Comparison of ENCODE assay signal across 11 cellular contexts in genomic region chr21:38990424-38990794, GRCh38.
DNase-seq lines count a peak whose midpoint lies in the region; ATAC-seq and TF ChIP-seq lines count a peak whose summit lies in the region.
"Had no signal": no experiment of that assay in that cellular context is flagged by ENCODE, and none has a peak within 500 bp of the region (broad histone marks: within the 10 kb centered on the region; RNA-seq: fewer than 3 reads in every experiment).

No MANE protein-coding gene starts in this region.

- H3K36me3 ChIP-seq in effector memory CD4-positive, alpha-beta T cell (ENCODE audit: control insufficient read depth, insufficient read depth, low read length): no peaks in the 10 kb centered on the region

- H3K4me3 ChIP-seq in effector memory CD4-positive, alpha-beta T cell (ENCODE audit: insufficient read depth, low read depth, low read length, poor library complexity, severe bottlenecking): no peak overlapping the region

- ATAC-seq in HG02642 (IDR thresholded peaks at IDR 0.05; ENCODE audit: poor library complexity, unreplicated experiment): no peak

- no peaks in the 10 kb centered on the region for H3K36me3 Mint-ChIP-seq in endothelial cell (ENCODE audit: low read depth, unreplicated experiment)
- H3K36me3 Mint-ChIP-seq in osteocyte (ENCODE audit: unreplicated experiment): no peaks in the 10 kb centered on the region
- H3K36me3 Mint-ChIP-seq: activated CD4-positive, alpha-beta memory T cell treated with anti-CD3 and anti-CD28 coated beads for 36 hours had no signal

- H3K9me3 Mint-ChIP-seq in endothelial cell (ENCODE audit: unreplicated experiment) (no peaks in the 10 kb centered on the region), osteocyte (ENCODE audit: unreplicated experiment) (no peaks in the 10 kb centered on the region)
- H3K9me3 Mint-ChIP-seq: activated CD4-positive, alpha-beta memory T cell treated with anti-CD3 and anti-CD28 coated beads for 36 hours had no signal

- TF ChIP-seq CTCF in endothelial cell (IDR thresholded peaks at IDR 0.05; ENCODE audit: unreplicated experiment): no peak
- TF ChIP-seq CTCF in osteocyte (IDR thresholded peaks at IDR 0.05): no peak

- H3K9me3 ChIP-seq in effector memory CD4-positive, alpha-beta T cell (ENCODE audit: control insufficient read depth, low read length): no peaks in the 10 kb centered on the region

- H3K4me1 Mint-ChIP-seq in endothelial cell (ENCODE audit: unreplicated experiment): peaks cover 70% of the 10 kb centered on the region
- H3K4me1 Mint-ChIP-seq in osteocyte (ENCODE audit: unreplicated experiment): peaks cover 83% of the 10 kb centered on the region

- H3K27ac Mint-ChIP-seq in endothelial cell (ENCODE audit: unreplicated experiment) (peak overlapping the region; percentile 79), osteocyte (ENCODE audit: unreplicated experiment) (peak overlapping the region; percentile 72)
- H3K27ac Mint-ChIP-seq: activated CD4-positive, alpha-beta memory T cell treated with anti-CD3 and anti-CD28 coated beads for 36 hours had no signal

- DNase-seq in Daoy (ENCODE audit: low read depth) (peak; percentile 28), NCI-H187 (lab: John Stamatoyannopoulos, UW) (peak; percentile 76 to 80), endothelial cell (ENCODE audit: low spot score) (no peak), osteocyte (ENCODE audit: extremely low spot score, unreplicated experiment) (no peak), amniotic stem cell (lab: John Stamatoyannopoulos, UW) (no peak), glomerular visceral epithelial cell (ENCODE audit: extremely low spot score) (no peak)
- DNase-seq in effector memory CD4-positive, alpha-beta T cell: no peak
- DNase-seq: activated CD4-positive, alpha-beta memory T cell treated with anti-CD3 and anti-CD28 coated beads for 36 hours; mesendoderm; stimulated activated CD4-positive, alpha-beta T cell treated with anti-CD3 and anti-CD28 coated beads, Interleukin-4, amount 100 ng/mL, for 24 hours had no signal

- H3K4me3 Mint-ChIP-seq in endothelial cell (ENCODE audit: unreplicated experiment): no peak overlapping the region
- H3K4me3 Mint-ChIP-seq in osteocyte (ENCODE audit: unreplicated experiment): no peak overlapping the region
- H3K4me3 Mint-ChIP-seq: activated CD4-positive, alpha-beta memory T cell treated with anti-CD3 and anti-CD28 coated beads for 36 hours had no signal

- H3K27me3 Mint-ChIP-seq in endothelial cell (ENCODE audit: unreplicated experiment) (peaks cover 9% of the 10 kb centered on the region), osteocyte (ENCODE audit: unreplicated experiment) (peaks cover 8% of the 10 kb centered on the region)

- H3K27me3 ChIP-seq in effector memory CD4-positive, alpha-beta T cell (replicated peaks; ENCODE audit: control insufficient read depth, insufficient read depth, low read length, poor library complexity, severe bottlenecking): peaks cover 21% of the 10 kb centered on the region

- H3K27ac ChIP-seq in effector memory CD4-positive, alpha-beta T cell (ENCODE audit: insufficient read depth, low read length, poor library complexity, severe bottlenecking): no peak overlapping the region

- H3K4me1 ChIP-seq in effector memory CD4-positive, alpha-beta T cell (ENCODE audit: control insufficient read depth, insufficient read depth, low read length, poor library complexity, severe bottlenecking): no peaks in the 10 kb centered on the region

Comparison
In these comparisons a context has a peak if more than half of its experiments do, and no peak if none do; other contexts are left out.
1. DNase-seq: peak in Daoy (single experiment) and NCI-H187 (2 of 2); none in endothelial cell (single experiment), osteocyte (single experiment), amniotic stem cell (single experiment), effector memory CD4-positive, alpha-beta T cell (0 of 3) and glomerular visceral epithelial cell (single experiment).